In the genomic region with DNA sequence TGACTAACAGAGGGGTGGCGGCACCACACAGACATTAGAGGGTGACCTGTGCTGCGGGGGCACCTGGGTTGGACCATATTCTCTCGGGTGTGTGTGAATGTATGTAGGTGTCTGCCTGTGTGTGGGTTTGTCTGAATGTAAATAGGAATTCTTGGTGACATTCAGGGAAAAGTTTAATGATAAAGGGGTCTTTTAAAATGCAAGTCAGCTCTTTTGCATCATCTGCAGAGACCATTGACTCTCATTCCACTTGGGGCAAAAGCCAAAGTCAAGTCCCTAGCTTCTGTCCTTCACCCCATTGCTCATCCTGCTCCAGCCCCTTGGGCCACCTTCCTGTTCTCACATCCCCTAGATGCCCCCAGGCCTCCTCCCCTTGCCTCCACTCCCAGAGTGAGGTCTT, we compare ENCODE assay signal across 20 cellular contexts. TPM values are rescaled to one million over a fixed set of nuclear protein-coding genes. Genes with fewer than 3 reads are reported as not detected.
DNase-seq lines count a peak whose midpoint lies in the region; ATAC-seq, FAIRE-seq and TF ChIP-seq lines count a peak whose summit lies in the region.
"Had no signal": no experiment of that assay in that cellular context is flagged by ENCODE, and none has a peak within 500 bp of the region (broad histone marks: within the 10 kb centered on the region; RNA-seq: fewer than 3 reads in every experiment).

No MANE protein-coding gene starts in this region.

- H4K20me1 ChIP-seq in Loucy (ENCODE audit: insufficient read depth, low read length, poor library complexity, severe bottlenecking) (no peaks in the 10 kb centered on the region), astrocyte (ENCODE audit: insufficient read depth, low read length) (peaks cover 98% of the 10 kb centered on the region), smooth muscle cell (ENCODE audit: low read depth) (peaks cover 100% of the 10 kb centered on the region)

- no peak for DNase-seq in activated CD4-positive, alpha-beta T cell treated with anti-CD3 and anti-CD28 coated beads for 36 hours
- DNase-seq in activated CD4-positive, alpha-beta T cell treated with anti-CD3 and anti-CD28 coated beads for 48 hours = no peak
- DNase-seq in astrocyte (ENCODE audit: low read depth) (no peak), natural killer cell (no peak), smooth muscle cell (lab: John Stamatoyannopoulos, UW; ENCODE audit: unreplicated experiment) (no peak), SIG-M5 treated with dmso at 0.1 percent for 504 hours (lab: John Stamatoyannopoulos, UW; ENCODE audit: unreplicated experiment) (no peak), occipital lobe (lab: John Stamatoyannopoulos, UW) (no peak)
- DNase-seq: activated CD4-positive, alpha-beta T cell treated with anti-CD3 and anti-CD28 coated beads, Interleukin-2, amount 50 U/mL, for 1 hour; dorsolateral prefrontal cortex; foreskin fibroblast; islet precursor cell; NCI-H510A treated with DMSO at 0.1 percent for 48 hours; retina; stimulated activated CD4-positive, alpha-beta T cell treated with anti-CD3 and anti-CD28 coated beads, Interleukin-12 subunit alpha, Interleukin-12 subunit beta, amount 100 ng/mL, for 4 hours; uterus had no signal

- H3K79me2 ChIP-seq in Loucy (ENCODE audit: insufficient read depth, low read length) (peaks cover 83% of the 10 kb centered on the region), astrocyte (ENCODE audit: insufficient read depth, low read length) (peaks cover 89% of the 10 kb centered on the region), smooth muscle cell (ENCODE audit: low read depth) (peaks cover 99% of the 10 kb centered on the region)

- FAIRE-seq in astrocyte (lab: Jason Lieb, UNC) = no peak

- peak overlapping the region; percentile 75 for H3K27ac Mint-ChIP-seq in activated CD4-positive, alpha-beta T cell treated with anti-CD3 and anti-CD28 coated beads for 36 hours
- H3K27ac Mint-ChIP-seq in astrocyte (ENCODE audit: unreplicated experiment) (peak overlapping the region; percentile 1), natural killer cell (peak overlapping the region; percentile 75 to 86)

- no peak for ATAC-seq in activated CD4-positive, alpha-beta T cell treated with anti-CD3 and anti-CD28 coated beads for 36 hours
- ATAC-seq in natural killer cell = no peak

- no peak for TF ChIP-seq CTCF in Loucy (conservative IDR thresholded peaks at IDR 0.05; ENCODE audit: low read length)
- no peak for TF ChIP-seq CTCF in astrocyte (IDR thresholded peaks at IDR 0.05; ENCODE audit: insufficient read depth, low read depth, low read length)
- TF ChIP-seq CTCF in natural killer cell (IDR thresholded peaks at IDR 0.05) = no peak
- no peak for TF ChIP-seq CTCF in smooth muscle cell (IDR thresholded peaks at IDR 0.05; ENCODE audit: borderline replicate concordance, insufficient read depth, poor library complexity, severe bottlenecking)

- H2AFZ ChIP-seq in Loucy (ENCODE audit: low read length) (no peak overlapping the region), astrocyte (ENCODE audit: low read depth, low read length) (no peak overlapping the region), smooth muscle cell (ENCODE audit: low read depth) (no peak overlapping the region)

- H3K27me3 Mint-ChIP-seq in activated CD4-positive, alpha-beta T cell treated with anti-CD3 and anti-CD28 coated beads for 36 hours = no peaks in the 10 kb centered on the region
- H3K27me3 Mint-ChIP-seq in astrocyte (ENCODE audit: low read depth, unreplicated experiment) (no peaks in the 10 kb centered on the region), natural killer cell (ENCODE audit: low read depth in 2 of 2) (no peaks in the 10 kb centered on the region)

- no peaks in the 10 kb centered on the region for H3K9me2 ChIP-seq in Loucy (replicated peaks; ENCODE audit: low read depth, low read length)

- H3K9me3 ChIP-seq in Loucy (ENCODE audit: insufficient read depth, low read depth, low read length) (no peaks in the 10 kb centered on the region), astrocyte (ENCODE audit: insufficient read depth, low read depth, low read length) (no peaks in the 10 kb centered on the region), smooth muscle cell (replicated peaks; ENCODE audit: low read depth) (no peaks in the 10 kb centered on the region)
- H3K9me3 ChIP-seq: BLaER1, uterus had no signal

- POLR2A ChIA-PET in activated CD4-positive, alpha-beta T cell treated with anti-CD3 and anti-CD28 coated beads for 36 hours (lab: Charles Lee) = no interaction called here

- CTCF ChIA-PET in activated CD4-positive, alpha-beta T cell treated with anti-CD3 and anti-CD28 coated beads for 36 hours (lab: Charles Lee) = interaction anchor here (1.1 kb wide), 1 partner anchor 49 kb away, joined by 3 read pairs; no protein-coding TSS in a partner anchor

- peaks cover 19% of the 10 kb centered on the region for H3K36me3 Mint-ChIP-seq in activated CD4-positive, alpha-beta T cell treated with anti-CD3 and anti-CD28 coated beads for 36 hours (ENCODE audit: low read depth)
- H3K36me3 Mint-ChIP-seq in astrocyte (ENCODE audit: low read depth, unreplicated experiment) = peaks cover 13% of the 10 kb centered on the region
- H3K36me3 Mint-ChIP-seq in natural killer cell = no peaks in the 10 kb centered on the region

- H3K4me1 ChIP-seq in Loucy (ENCODE audit: insufficient read depth, low read length, poor library complexity, severe bottlenecking) (peaks cover 83% of the 10 kb centered on the region), astrocyte (ENCODE audit: insufficient read depth, low read length) (no peaks in the 10 kb centered on the region), smooth muscle cell (ENCODE audit: low read depth) (no peaks in the 10 kb centered on the region)
- H3K4me1 ChIP-seq: uterus had no signal

- H3K9me3 Mint-ChIP-seq in activated CD4-positive, alpha-beta T cell treated with anti-CD3 and anti-CD28 coated beads for 36 hours (ENCODE audit: low read depth) = no peaks in the 10 kb centered on the region
- peaks cover 2% of the 10 kb centered on the region for H3K9me3 Mint-ChIP-seq in astrocyte (ENCODE audit: unreplicated experiment)
- no peaks in the 10 kb centered on the region for H3K9me3 Mint-ChIP-seq in natural killer cell

- H3K9ac ChIP-seq in Loucy (ENCODE audit: low read depth, low read length, poor library complexity, severe bottlenecking) (peak overlapping the region; percentile 57), astrocyte (ENCODE audit: low read length) (no peak overlapping the region), smooth muscle cell (ENCODE audit: low read depth) (no peak overlapping the region)
- H3K9ac ChIP-seq: BLaER1 had no signal

- H3K36me3 ChIP-seq in Loucy (ENCODE audit: insufficient read depth, low read length) (no peaks in the 10 kb centered on the region), astrocyte (ENCODE audit: insufficient read depth, low read length) (no peaks in the 10 kb centered on the region), smooth muscle cell (ENCODE audit: low read depth) (no peaks in the 10 kb centered on the region)
- H3K36me3 ChIP-seq: BLaER1, cardiac muscle cell, uterus had no signal

- peaks cover 3% of the 10 kb centered on the region for H3F3A ChIP-seq in Loucy (ENCODE audit: low read depth)
- H3F3A ChIP-seq in smooth muscle cell (ENCODE audit: low read depth) = peaks cover 14% of the 10 kb centered on the region

- 88% methylated on average over 3 of the region's 3 CpGs for WGBS in smooth muscle cell (ENCODE audit: low lambda C conversion rate)

- H3K4me2 ChIP-seq in Loucy (ENCODE audit: low read depth, low read length, poor library complexity, severe bottlenecking) = no peak overlapping the region
- H3K4me2 ChIP-seq in astrocyte (ENCODE audit: low read length) = no peak overlapping the region
- no peak overlapping the region for H3K4me2 ChIP-seq in smooth muscle cell

- H3K27ac ChIP-seq in astrocyte (ENCODE audit: low read depth, low read length) (no peak overlapping the region), smooth muscle cell (ENCODE audit: low read depth) (no peak overlapping the region)
- H3K27ac ChIP-seq: BLaER1, cardiac muscle cell, epithelial cell of prostate, uterus had no signal

- no peaks in the 10 kb centered on the region for H3K27me3 ChIP-seq in Loucy (ENCODE audit: insufficient read depth, low read length, poor library complexity, severe bottlenecking)
- no peaks in the 10 kb centered on the region for H3K27me3 ChIP-seq in astrocyte (ENCODE audit: insufficient read depth, low read length)
- H3K27me3 ChIP-seq in smooth muscle cell (ENCODE audit: low read depth) = no peaks in the 10 kb centered on the region
- H3K27me3 ChIP-seq: BLaER1, cardiac muscle cell, dorsolateral prefrontal cortex, uterus had no signal

- peaks cover 75% of the 10 kb centered on the region for H3K4me1 Mint-ChIP-seq in activated CD4-positive, alpha-beta T cell treated with anti-CD3 and anti-CD28 coated beads for 36 hours
- H3K4me1 Mint-ChIP-seq in astrocyte (ENCODE audit: low read depth, unreplicated experiment) (peaks cover 30% of the 10 kb centered on the region), natural killer cell (peaks cover 48 to 59% of the 10 kb centered on the region in 2 donors)

- intact Hi-C loops in activated CD4-positive, alpha-beta T cell treated with anti-CD3 and anti-CD28 coated beads for 36 hours (cut with DNase I, micrococcal nuclease) = loop anchor here in 1 of 2 experiments (10.0 kb wide), 2 partner anchors 95 to 565 kb away; partner anchors contain the start of gene NLK
- intact Hi-C loops in natural killer cell (cut with micrococcal nuclease) = loop anchor here (2.0 to 10.0 kb wide), 2 partner anchors 65 to 125 kb away; no protein-coding TSS in a partner anchor

- no peak overlapping the region for H3K4me3 Mint-ChIP-seq in activated CD4-positive, alpha-beta T cell treated with anti-CD3 and anti-CD28 coated beads for 36 hours
- H3K4me3 Mint-ChIP-seq in astrocyte (ENCODE audit: unreplicated experiment) (no peak overlapping the region), natural killer cell (no peak overlapping the region)

- H3K4me3 ChIP-seq in Loucy (ENCODE audit: low read length, poor library complexity, severe bottlenecking) (no peak overlapping the region), astrocyte (ENCODE audit: insufficient read depth, low read depth, low read length) (no peak overlapping the region), smooth muscle cell (no peak overlapping the region)
- H3K4me3 ChIP-seq: BLaER1, cardiac muscle cell, dorsolateral prefrontal cortex, lung, uterus had no signal

RNA-seq across cellular contexts. Expression of gene KSR1, which starts 23.6 kb away (rescaled TPM):
- total RNA-seq in activated CD4-positive, alpha-beta T cell treated with anti-CD3 and anti-CD28 coated beads for 36 hours = 100 to 1,000 TPM in 1 of 2 experiments, 10 to 100 TPM in 1; 96.6 to 113 TPM
- 85.2 and 90.2 TPM in 2 replicates for total RNA-seq in astrocyte
- 10 to 100 TPM; 46.4 to 63.1 (median 59.2) TPM for total RNA-seq in natural killer cell
- 65.1 and 69.2 TPM in 2 replicates for total RNA-seq in smooth muscle cell
- polyA plus RNA-seq in smooth muscle cell = 40.4 and 53.2 TPM in 2 replicates
- total RNA-seq in occipital lobe = 15.3 TPM

Comparison
In these comparisons a context has a peak if more than half of its experiments do, and no peak if none do; other contexts are left out.
1. H3K27ac Mint-ChIP-seq: peak in every context shown above with its lines; median percentile 80 in natural killer cell; 75 in activated CD4-positive, alpha-beta T cell treated with anti-CD3 and anti-CD28 coated beads for 36 hours; 1 in astrocyte.